Comparison of ENCODE assay signal across 19 cellular contexts in the genomic region with DNA sequence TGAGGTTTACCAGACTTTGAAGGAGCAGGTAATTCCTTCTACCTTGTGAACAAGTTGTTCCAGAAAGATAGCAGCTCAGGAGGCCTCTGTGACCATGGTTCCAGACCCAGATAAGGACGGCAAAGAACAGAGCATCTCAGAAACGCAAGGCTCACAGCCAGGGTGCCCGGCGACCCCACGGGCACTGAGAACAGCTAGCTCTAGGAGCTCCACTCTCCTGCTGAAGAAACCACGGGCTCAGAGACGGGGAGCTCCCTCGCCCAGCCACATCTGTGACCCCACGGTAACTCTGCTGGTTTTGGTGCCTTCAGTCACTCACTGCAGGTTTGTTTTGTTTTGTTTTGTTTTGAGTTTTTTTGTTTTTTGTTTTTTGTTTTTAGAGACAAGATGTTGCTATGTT. TPM values are rescaled to one million over a fixed set of nuclear protein-coding genes. Genes with fewer than 3 reads are reported as not detected.
DNase-seq lines count a peak whose midpoint lies in the region; ATAC-seq, FAIRE-seq and TF ChIP-seq lines count a peak whose summit lies in the region.
"Had no signal": no experiment of that assay in that cellular context is flagged by ENCODE, and none has a peak within 500 bp of the region (broad histone marks: within the 10 kb centered on the region; RNA-seq: fewer than 3 reads in every experiment).

No MANE protein-coding gene starts in this region.

- H3K79me2 ChIP-seq in HepG2 (ENCODE audit: insufficient read depth, low read length), result no peaks in the 10 kb centered on the region

- H3K9me3 ChIP-seq in HepG2 (ENCODE audit: low read length), result no peaks in the 10 kb centered on the region
- H3K9me3 ChIP-seq in right lobe of liver, result no peaks in the 10 kb centered on the region
- H3K9me3 ChIP-seq in Panc1 (ENCODE audit: control insufficient read depth, insufficient read depth, low read depth, low read length), result no peaks in the 10 kb centered on the region
- no peaks in the 10 kb centered on the region for H3K9me3 ChIP-seq in kidney (ENCODE audit: control insufficient read depth in 1 of 2, low read length in 2 of 2)
- H3K9me3 ChIP-seq in BE2C, result no peaks in the 10 kb centered on the region

- no peak for TF ChIP-seq RAD21 in HepG2 (CRISPR knock-in tag; IDR thresholded peaks at IDR 0.05)

- BruUV-seq in HepG2 (replicated peaks; lab: Mats Ljungman, UMichigan) (no TSS peak), Panc1 (replicated peaks; lab: Mats Ljungman, UMichigan) (TSS peak; percentile 2)

- intact Hi-C loops in HepG2 (cut with micrococcal nuclease; ENCODE audit: unreplicated experiment) (loop anchor here (10.0 kb wide), 1 partner anchor 216 kb away; no protein-coding TSS in a partner anchor), right lobe of liver (cut with DNase I) (loop anchor here (10.0 kb wide), 1 partner anchor 46 kb away; no protein-coding TSS in a partner anchor), Panc1 (cut with micrococcal nuclease; ENCODE audit: unreplicated experiment) (loop anchor here (10.0 kb wide), 1 partner anchor 216 kb away; no protein-coding TSS in a partner anchor), kidney (cut with DNase I) (loop anchor here (10.0 kb wide), 1 partner anchor 56 kb away; a partner anchor contains a TSS)

- H3K9ac ChIP-seq in HepG2 (ENCODE audit: insufficient read depth, low read depth, low read length) (no peak overlapping the region), kidney (ENCODE audit: low read length in 2 of 2) (no peak overlapping the region)

- no peak overlapping the region for H3K27ac ChIP-seq in HepG2 (ENCODE audit: extremely low read length, insufficient read depth, low read length)
- H3K27ac ChIP-seq in right lobe of liver, result no peak overlapping the region
- H3K27ac ChIP-seq in Panc1 (ENCODE audit: low read length), result no peak overlapping the region
- H3K27ac ChIP-seq in kidney (ENCODE audit: low read depth in 2 of 2, low read length in 2 of 2), result no peak overlapping the region

- POLR2A ChIA-PET in HepG2 (lab: Yijun Ruan, JAX) (interaction anchor here (1.8 kb wide), 1 partner anchor 35 kb away, joined by 7 read pairs; no protein-coding TSS in a partner anchor), Panc1 (lab: Charles Lee) (no interaction called here)

- DNase-seq in HepG2 (ENCODE audit: low spot score), result no peak
- no peak for DNase-seq in right lobe of liver
- DNase-seq in Panc1 (ENCODE audit: low read depth, low spot score), result no peak
- DNase-seq in kidney, result peak; percentile 54
- DNase-seq in BE2C, result no peak
- DNase-seq in NCI-H446 (lab: John Stamatoyannopoulos, UW), result no peak
- DNase-seq: CD4-positive, alpha-beta memory T cell; DMS153; DMS79; GDM1; H9 had no signal

- TF ChIP-seq CTCF in HepG2 (CRISPR knock-in tag; IDR thresholded peaks at IDR 0.05) (no peak), right lobe of liver (IDR thresholded peaks at IDR 0.05) (no peak), Panc1 (IDR thresholded peaks at IDR 0.05) (no peak), kidney (IDR thresholded peaks at IDR 0.05; ENCODE audit: borderline replicate concordance, extremely low read depth, insufficient read depth) (no peak), BE2C (IDR thresholded peaks at IDR 0.05; ENCODE audit: low read depth, low read length) (no peak)

- no peak for TF ChIP-seq EP300 in HepG2 (IDR thresholded peaks at IDR 0.05; ENCODE audit: low read depth in 2 of 2, low read length in 2 of 2)
- no peak for TF ChIP-seq EP300 in HepG2 (CRISPR knock-in tag; IDR thresholded peaks at IDR 0.05; ENCODE audit: borderline replicate concordance)

- CTCF ChIA-PET in HepG2 (lab: Yijun Ruan, JAX; ENCODE audit: low intra/inter-chr PET ratio, low total read pairs) (no interaction called here), Panc1 (lab: Charles Lee) (no interaction called here)

- H3K4me2 ChIP-seq in HepG2 (ENCODE audit: low read depth, low read length), result no peak overlapping the region

- H3K4me3 ChIP-seq in HepG2 (replicated peaks in 1 of 3; ENCODE audit: insufficient read depth in 1 of 3, low read depth in 2 of 3, low read length in 3 of 3), result no peak overlapping the region
- H3K4me3 ChIP-seq in right lobe of liver, result no peak overlapping the region
- H3K4me3 ChIP-seq in Panc1 (ENCODE audit: low read depth in 2 of 2, low read length in 2 of 2), result no peak overlapping the region
- no peak overlapping the region for H3K4me3 ChIP-seq in kidney (ENCODE audit: low read length in 2 of 2)
- no peak overlapping the region for H3K4me3 ChIP-seq in BE2C (ENCODE audit: low read depth, low read length)

- 97% methylated on average over 5 of the region's 9 CpGs for WGBS in HepG2 (ENCODE audit: low lambda C conversion rate)
- WGBS in right lobe of liver (ENCODE audit: insufficient coverage, low coverage, low lambda C conversion rate, missing lambda C conversion rate), result 100% methylated on average over 3 of the region's 9 CpGs

- TF ChIP-seq POLR2A in HepG2 (IDR thresholded peaks at IDR 0.05; ENCODE audit: insufficient read depth in 1 of 2, low read depth in 2 of 2, low read length in 2 of 2) (no peak), right lobe of liver (IDR thresholded peaks at IDR 0.05) (no peak)

- no peaks in the 10 kb centered on the region for H4K20me1 ChIP-seq in HepG2 (ENCODE audit: insufficient read depth, low read length)

- in situ Hi-C loops in HepG2 (cut with HindIII; ENCODE audit: extremely low pct_ligation_motif_present, low pct_unique_long_range_greater_than_20kb), result loop anchor here (5.0 kb wide), 1 partner anchor 58 kb away; no protein-coding TSS in a partner anchor
- in situ Hi-C loops in Panc1 (cut with HindIII; ENCODE audit: low pct_unique_long_range_greater_than_20kb, low sequenced_read_pairs), result no loop called here

- H3K36me3 ChIP-seq in HepG2 (replicated peaks in 1 of 2; ENCODE audit: control insufficient read depth in 1 of 2, insufficient read depth in 2 of 2, low read length in 2 of 2) (peaks cover 4 to 15% of the 10 kb centered on the region in 2 experiments; a peak in 4 of 5 replicates), right lobe of liver (peaks cover 0 to 15% (median 6%) of the 10 kb centered on the region in 4 donors), Panc1 (ENCODE audit: control insufficient read depth, insufficient read depth, low read length) (peaks cover 25% of the 10 kb centered on the region; the same call in 1 of the 2 replicates), kidney (ENCODE audit: control insufficient read depth in 1 of 2, insufficient read depth in 2 of 2, low read length in 2 of 2) (peaks cover 5 to 12% of the 10 kb centered on the region in 2 donors), BE2C (peaks cover 17% of the 10 kb centered on the region)

- FAIRE-seq in HepG2 (lab: Jason Lieb, UNC) (no peak), kidney (lab: Jason Lieb, UNC) (no peak)
- FAIRE-seq: GM12892, GM18507, H1 had no signal

- ATAC-seq in HepG2, result no peak
- no peak for ATAC-seq in right lobe of liver
- ATAC-seq in Panc1, result no peak
- ATAC-seq in GM19397 (IDR thresholded peaks at IDR 0.05; ENCODE audit: unreplicated experiment), result no peak

- peaks cover 13% of the 10 kb centered on the region for H3K4me1 ChIP-seq in HepG2 (ENCODE audit: insufficient read depth, low read length)
- H3K4me1 ChIP-seq in right lobe of liver, result no peaks in the 10 kb centered on the region
- H3K4me1 ChIP-seq in Panc1 (ENCODE audit: control insufficient read depth, insufficient read depth, low read length), result no peaks in the 10 kb centered on the region
- peaks cover 0 to 2% of the 10 kb centered on the region in 2 donors for H3K4me1 ChIP-seq in kidney (ENCODE audit: control insufficient read depth in 1 of 2, insufficient read depth in 1 of 2, low read depth in 1 of 2, low read length in 2 of 2)
- H3K4me1 ChIP-seq in BE2C, result no peaks in the 10 kb centered on the region

- no peaks in the 10 kb centered on the region; a peak in 1 of 5 replicates for H3K27me3 ChIP-seq in HepG2 (ENCODE audit: control insufficient read depth in 1 of 2, insufficient read depth in 2 of 2, low read length in 2 of 2)
- no peaks in the 10 kb centered on the region for H3K27me3 ChIP-seq in right lobe of liver
- H3K27me3 ChIP-seq in Panc1 (ENCODE audit: control insufficient read depth, insufficient read depth, low read length), result no peaks in the 10 kb centered on the region
- no peaks in the 10 kb centered on the region for H3K27me3 ChIP-seq in BE2C

- H2AFZ ChIP-seq in HepG2 (ENCODE audit: low read length), result no peak overlapping the region

RNA-seq across cellular contexts. Expression of a gene that starts 16.0 kb away (rescaled TPM):
- total RNA-seq in HepG2 (2016; rRNA removed; fragmentation: Illumina TruSeq; extraction: Trizol), result not detected in 2 replicates
- not detected in 2 replicates for total RNA-seq in HepG2 (2016; cell fraction: cytosol; rRNA removed; fragmentation: Illumina TruSeq; extraction: Trizol; ENCODE audit: low read depth)
- total RNA-seq in HepG2 (2016; cell fraction: insoluble cytoplasmic fraction; rRNA removed; fragmentation: Illumina TruSeq; extraction: Trizol), result not detected in 2 replicates
- not detected in 2 replicates for total RNA-seq in HepG2 (2016; cell fraction: membrane; rRNA removed; fragmentation: Illumina TruSeq; extraction: Trizol)
- not detected in 2 replicates for total RNA-seq in HepG2 (2016; cell fraction: nucleus; rRNA removed; fragmentation: Illumina TruSeq; extraction: Trizol)
- polyA plus RNA-seq in HepG2 (2011; rRNA removed), result not detected in 2 replicates
- polyA plus RNA-seq in HepG2 (2011; cell fraction: cytosol; rRNA removed), result not detected in 2 replicates
- polyA plus RNA-seq in HepG2 (2011; cell fraction: nucleus; rRNA removed), result not detected in 2 replicates
- not detected in 2 replicates for polyA plus RNA-seq in HepG2 (2012)
- not detected in 2 replicates for polyA plus RNA-seq in HepG2 (2016; cell fraction: cytosol; fragmentation: Illumina TruSeq; extraction: Trizol; ENCODE audit: low read depth)
- not detected in 2 replicates for polyA plus RNA-seq in HepG2 (2016; cell fraction: insoluble cytoplasmic fraction; fragmentation: Illumina TruSeq; extraction: Trizol; ENCODE audit: low read depth)
- polyA plus RNA-seq in HepG2 (2016; cell fraction: membrane; fragmentation: Illumina TruSeq; extraction: Trizol; ENCODE audit: low read depth), result not detected in 2 replicates
- polyA plus RNA-seq in HepG2 (2016; cell fraction: nucleus; fragmentation: Illumina TruSeq; extraction: Trizol; ENCODE audit: insufficient read depth, low read depth), result not detected in 2 replicates
- 0.06 and 0.70 TPM in 2 replicates for polyA minus RNA-seq in HepG2 (2011; rRNA and poly(A)+ RNA removed; ENCODE audit: low replicate concordance)
- not detected in 2 replicates for polyA minus RNA-seq in HepG2 (2011; cell fraction: cytosol; rRNA and poly(A)+ RNA removed)
- not detected in 2 replicates for polyA minus RNA-seq in HepG2 (2011; cell fraction: nucleus; rRNA and poly(A)+ RNA removed)
- not detected for total RNA-seq in right lobe of liver
- total RNA-seq in Panc1 (2021; ENCODE audit: unreplicated experiment), result 0.46 TPM
- polyA plus RNA-seq in Panc1 (2012; ENCODE audit: insufficient read length), result 0.85 TPM
- 0.60 TPM for total RNA-seq in kidney
- polyA plus RNA-seq in kidney (ENCODE audit: insufficient read depth, low read depth, low replicate concordance), result 5.5 TPM
- polyA plus RNA-seq in BE2C (2012; ENCODE audit: insufficient read depth, insufficient read length, low read depth), result not detected
- total RNA-seq: A172; CD4-positive, alpha-beta memory T cell had no signal
- polyA plus RNA-seq: CD14-positive monocyte; CD4-positive, alpha-beta memory T cell had no signal

RNA-seq across cellular contexts. Expression of a gene that starts 23.3 kb away (rescaled TPM):
- total RNA-seq in HepG2 (2016; rRNA removed; fragmentation: Illumina TruSeq; extraction: Trizol) (not detected in 2 replicates), right lobe of liver (not detected), Panc1 (2021; ENCODE audit: unreplicated experiment) (0.33 TPM), kidney (not detected)
- total RNA-seq in HepG2 (2016; cell fraction: cytosol; rRNA removed; fragmentation: Illumina TruSeq; extraction: Trizol; ENCODE audit: low read depth), result not detected in 2 replicates
- total RNA-seq in HepG2 (2016; cell fraction: insoluble cytoplasmic fraction; rRNA removed; fragmentation: Illumina TruSeq; extraction: Trizol), result not detected in 2 replicates
- not detected in 2 replicates for total RNA-seq in HepG2 (2016; cell fraction: membrane; rRNA removed; fragmentation: Illumina TruSeq; extraction: Trizol)
- total RNA-seq in HepG2 (2016; cell fraction: nucleus; rRNA removed; fragmentation: Illumina TruSeq; extraction: Trizol), result not detected in 2 replicates
- polyA plus RNA-seq in HepG2 (2011; rRNA removed) (not detected in 2 replicates), kidney (ENCODE audit: insufficient read depth, low read depth, low replicate concordance) (not detected)
- polyA plus RNA-seq in HepG2 (2011; cell fraction: cytosol; rRNA removed), result not detected in 2 replicates
- not detected in 2 replicates for polyA plus RNA-seq in HepG2 (2011; cell fraction: nucleus; rRNA removed)
- polyA plus RNA-seq in HepG2 (2012), result not detected in 2 replicates
- not detected in 2 replicates for polyA plus RNA-seq in HepG2 (2016; cell fraction: cytosol; fragmentation: Illumina TruSeq; extraction: Trizol; ENCODE audit: low read depth)
- not detected in 2 replicates for polyA plus RNA-seq in HepG2 (2016; cell fraction: insoluble cytoplasmic fraction; fragmentation: Illumina TruSeq; extraction: Trizol; ENCODE audit: low read depth)
- polyA plus RNA-seq in HepG2 (2016; cell fraction: membrane; fragmentation: Illumina TruSeq; extraction: Trizol; ENCODE audit: low read depth), result not detected in 2 replicates
- polyA plus RNA-seq in HepG2 (2016; cell fraction: nucleus; fragmentation: Illumina TruSeq; extraction: Trizol; ENCODE audit: insufficient read depth, low read depth), result not detected in 2 replicates
- not detected in 2 replicates for polyA minus RNA-seq in HepG2 (2011; rRNA and poly(A)+ RNA removed; ENCODE audit: low replicate concordance)
- polyA minus RNA-seq in HepG2 (2011; cell fraction: cytosol; rRNA and poly(A)+ RNA removed), result not detected in 2 replicates
- polyA minus RNA-seq in HepG2 (2011; cell fraction: nucleus; rRNA and poly(A)+ RNA removed), result not detected in 2 replicates
- not detected for polyA plus RNA-seq in Panc1 (2012; ENCODE audit: insufficient read length)
- not detected for polyA plus RNA-seq in BE2C (2012; ENCODE audit: insufficient read depth, insufficient read length, low read depth)
- total RNA-seq: A172; CD4-positive, alpha-beta memory T cell; Daoy; H1; H9 had no signal
- polyA plus RNA-seq: BJ; CD14-positive monocyte; CD4-positive, alpha-beta memory T cell; H1 had no signal

RNA-seq across cellular contexts. Expression of a gene that starts 55.2 kb away (rescaled TPM):
- 9.5 and 11.6 TPM in 2 replicates for total RNA-seq in HepG2 (2016; rRNA removed; fragmentation: Illumina TruSeq; extraction: Trizol)
- total RNA-seq in HepG2 (2016; cell fraction: cytosol; rRNA removed; fragmentation: Illumina TruSeq; extraction: Trizol; ENCODE audit: low read depth), result 2.6 and 4.8 TPM in 2 replicates
- 10.0 and 10.5 TPM in 2 replicates for total RNA-seq in HepG2 (2016; cell fraction: insoluble cytoplasmic fraction; rRNA removed; fragmentation: Illumina TruSeq; extraction: Trizol)
- 10.6 and 12.4 TPM in 2 replicates for total RNA-seq in HepG2 (2016; cell fraction: membrane; rRNA removed; fragmentation: Illumina TruSeq; extraction: Trizol)
- total RNA-seq in HepG2 (2016; cell fraction: nucleus; rRNA removed; fragmentation: Illumina TruSeq; extraction: Trizol), result 8.9 and 11.4 TPM in 2 replicates
- polyA plus RNA-seq in HepG2 (2011; rRNA removed), result 17.8 and 17.9 TPM in 2 replicates
- polyA plus RNA-seq in HepG2 (2011; cell fraction: cytosol; rRNA removed), result 14.3 and 23.7 TPM in 2 replicates
- 18.9 and 19.4 TPM in 2 replicates for polyA plus RNA-seq in HepG2 (2011; cell fraction: nucleus; rRNA removed)
- 14.7 and 17.0 TPM in 2 replicates for polyA plus RNA-seq in HepG2 (2012)
- polyA plus RNA-seq in HepG2 (2016; cell fraction: cytosol; fragmentation: Illumina TruSeq; extraction: Trizol; ENCODE audit: low read depth), result 9.3 and 10.1 TPM in 2 replicates
- 28.2 and 39.6 TPM in 2 replicates for polyA plus RNA-seq in HepG2 (2016; cell fraction: insoluble cytoplasmic fraction; fragmentation: Illumina TruSeq; extraction: Trizol; ENCODE audit: low read depth)
- polyA plus RNA-seq in HepG2 (2016; cell fraction: membrane; fragmentation: Illumina TruSeq; extraction: Trizol; ENCODE audit: low read depth), result 28.3 and 29.9 TPM in 2 replicates
- polyA plus RNA-seq in HepG2 (2016; cell fraction: nucleus; fragmentation: Illumina TruSeq; extraction: Trizol; ENCODE audit: insufficient read depth, low read depth), result 31.4 and 32.9 TPM in 2 replicates
- polyA minus RNA-seq in HepG2 (2011; rRNA and poly(A)+ RNA removed; ENCODE audit: low replicate concordance), result 22.4 and 40.1 TPM in 2 replicates
- polyA minus RNA-seq in HepG2 (2011; cell fraction: cytosol; rRNA and poly(A)+ RNA removed), result 17.8 and 19.8 TPM in 2 replicates
- 9.8 and 13.6 TPM in 2 replicates for polyA minus RNA-seq in HepG2 (2011; cell fraction: nucleus; rRNA and poly(A)+ RNA removed)
- 10 to 100 TPM; 11.4 to 16.6 (median 14.7) TPM for total RNA-seq in right lobe of liver
- total RNA-seq in Panc1 (2021; ENCODE audit: unreplicated experiment), result 311 TPM
- polyA plus RNA-seq in Panc1 (2012; ENCODE audit: insufficient read length), result 362 TPM
- total RNA-seq in kidney, result 55.6 TPM
- 52.5 TPM for polyA plus RNA-seq in kidney (ENCODE audit: insufficient read depth, low read depth, low replicate concordance)
- 113 TPM for polyA plus RNA-seq in BE2C (2012; ENCODE audit: insufficient read depth, insufficient read length, low read depth)
